In the genomic region with DNA sequence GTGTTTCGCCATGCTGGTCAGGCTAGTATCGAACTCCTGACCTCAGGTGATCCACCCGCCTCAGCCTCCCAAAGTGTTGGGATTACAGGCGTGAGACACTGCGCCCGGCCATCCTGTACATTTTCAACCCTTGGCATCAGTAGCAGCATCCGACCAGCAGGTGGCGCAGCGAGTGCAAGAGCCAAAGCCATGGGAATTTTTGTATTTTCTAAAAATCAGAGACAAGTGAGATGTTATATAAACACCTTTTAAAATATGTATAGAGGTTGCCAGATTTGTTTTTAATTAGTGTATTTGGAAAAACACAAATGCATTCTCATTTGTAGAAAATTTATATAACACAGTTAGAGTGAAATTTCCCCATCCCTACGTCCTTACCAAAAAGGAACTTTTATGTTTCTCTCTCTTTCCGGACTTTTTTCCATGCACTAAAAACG, we compare ENCODE assay signal across 8 cellular contexts. TPM values are rescaled to one million over a fixed set of nuclear protein-coding genes. Genes with fewer than 3 reads are reported as not detected.
DNase-seq lines count a peak whose midpoint lies in the region; ATAC-seq and TF ChIP-seq lines count a peak whose summit lies in the region.

No MANE protein-coding gene starts in this region.

- no peaks in the 10 kb centered on the region for H3K9me3 Mint-ChIP-seq in chondrocyte (ENCODE audit: low read depth)

- H3K4me3 Mint-ChIP-seq in chondrocyte (ENCODE audit: unreplicated experiment): no peak overlapping the region

- no peaks in the 10 kb centered on the region for H3K27me3 Mint-ChIP-seq in chondrocyte (ENCODE audit: low read depth)

- H3K4me3 ChIP-seq in BLaER1 treated with 17β-estradiol and CSF1 and Interleukin-3, amounts not matched to agents 10 nM and 100 nM: no peak overlapping the region
- H3K4me3 ChIP-seq in GM23248 (peak overlapping the region; percentile 63; the same call in 1 of the 2 replicates), liver (ENCODE audit: low read depth in 1 of 3, low read length in 3 of 3) (no peak overlapping the region)

- DNase-seq in GM23248 (peak; percentile 84), NCI-H2196 treated with DMSO at 0.1 percent for 48 hours (lab: John Stamatoyannopoulos, UW; ENCODE audit: unreplicated experiment) (peak; percentile 45), chondrocyte (ENCODE audit: low spot score) (no peak)
- peak; percentile 64 to 78 for DNase-seq in activated CD4-positive, alpha-beta T cell treated with anti-CD3 and anti-CD28 coated beads for 24 hours (ENCODE audit: low read depth in 2 of 2)
- DNase-seq in stimulated activated CD4-positive, alpha-beta T cell treated with anti-CD3 and anti-CD28 coated beads, TNF-alpha, amount 100 ng/mL, for 1 hour (ENCODE audit: low read depth in 3 of 3, low spot score in 1 of 3): peak; percentile 28 to 77 (median 37)

- H3K4me2 ChIP-seq in BLaER1 treated with 17β-estradiol and CSF1 and Interleukin-3, amounts not matched to agents 10 nM and 100 nM: peak overlapping the region in 7 of 11 experiments; percentile 13 to 61 (median 34); a peak in 10 of 22 replicates
- peak overlapping the region; percentile 80 for H3K4me2 ChIP-seq in GM23248 (ENCODE audit: unreplicated experiment)

- TF ChIP-seq RAD21 in liver (IDR thresholded peaks at IDR 0.05): peak; percentile 93 to 96

- no peaks in the 10 kb centered on the region for H3K9me3 ChIP-seq in BLaER1 treated with 17β-estradiol and CSF1 and Interleukin-3, amounts not matched to agents 10 nM and 100 nM (replicated peaks in 1 of 11)
- H3K9me3 ChIP-seq in GM23248 (ENCODE audit: low read depth): no peaks in the 10 kb centered on the region
- H3K9me3 ChIP-seq in liver (ENCODE audit: control insufficient read depth in 4 of 4, low read length in 3 of 4): no peaks in the 10 kb centered on the region

- peaks cover 30% of the 10 kb centered on the region for H3F3A ChIP-seq in GM23248 (ENCODE audit: insufficient read depth)

- peak; percentile 98 for TF ChIP-seq CTCF in chondrocyte (IDR thresholded peaks at IDR 0.05)
- peak; percentile 92 for TF ChIP-seq CTCF in liver (IDR thresholded peaks at IDR 0.05; ENCODE audit: low read depth, low read length, missing input control)

- ATAC-seq in HG03135 (IDR thresholded peaks at IDR 0.05; ENCODE audit: unreplicated experiment): no peak

- no peak overlapping the region for H3K9ac ChIP-seq in BLaER1 treated with 17β-estradiol and CSF1 and Interleukin-3, amounts not matched to agents 10 nM and 100 nM
- peak overlapping the region; percentile 74 for H3K9ac ChIP-seq in GM23248
- H3K9ac ChIP-seq in liver (ENCODE audit: low read depth in 1 of 2, low read length in 2 of 2): no peak overlapping the region

- in situ Hi-C loops in GM23248 (cut with MboI): no loop called here

- 13 to 15% methylated on average over 12 of the region's 12 CpGs for WGBS in GM23248 (ENCODE audit: low coverage in 1 of 2, low lambda C conversion rate in 2 of 2, missing lambda C conversion rate in 2 of 2), 2 experiments
- WGBS in liver: 19% methylated on average over 12 of the region's 12 CpGs

- H3K79me2 ChIP-seq in GM23248 (ENCODE audit: insufficient read depth): no peaks in the 10 kb centered on the region

- no peaks in the 10 kb centered on the region for H3K36me3 Mint-ChIP-seq in chondrocyte (ENCODE audit: low read depth)

- H3K27ac ChIP-seq in BLaER1 treated with 17β-estradiol and CSF1 and Interleukin-3, amounts not matched to agents 10 nM and 100 nM: peak overlapping the region in 4 of 11 experiments; percentile 9 to 39 (median 29); a peak in 4 of 22 replicates
- H3K27ac ChIP-seq in GM23248: peak overlapping the region; percentile 92
- peak overlapping the region in 1 of 2 donors; percentile 19 for H3K27ac ChIP-seq in liver (ENCODE audit: low read depth in 1 of 2, low read length in 2 of 2)

- no peaks in the 10 kb centered on the region for H3K36me3 ChIP-seq in BLaER1 treated with 17β-estradiol and CSF1 and Interleukin-3, amounts not matched to agents 10 nM and 100 nM
- no peaks in the 10 kb centered on the region for H3K36me3 ChIP-seq in GM23248 (ENCODE audit: low read depth)
- peaks cover 0 to 10% (median 3%) of the 10 kb centered on the region in 4 donors for H3K36me3 ChIP-seq in liver (ENCODE audit: control insufficient read depth in 4 of 4, insufficient read depth in 3 of 4, low read depth in 1 of 4, low read length in 3 of 4)

- H3K27me3 ChIP-seq in BLaER1 treated with 17β-estradiol and CSF1 and Interleukin-3, amounts not matched to agents 10 nM and 100 nM: no peaks in the 10 kb centered on the region
- no peaks in the 10 kb centered on the region for H3K27me3 ChIP-seq in GM23248 (replicated peaks; ENCODE audit: insufficient read depth)
- no peaks in the 10 kb centered on the region for H3K27me3 ChIP-seq in liver (ENCODE audit: control insufficient read depth in 4 of 4, insufficient read depth in 4 of 4, low read length in 3 of 4)

- H3K4me1 ChIP-seq in BLaER1 treated with 17β-estradiol and CSF1 and Interleukin-3, amounts not matched to agents 10 nM and 100 nM: peaks cover 19 to 45% (median 23%) of the 10 kb centered on the region in 10 experiments
- peaks cover 32% of the 10 kb centered on the region for H3K4me1 ChIP-seq in GM23248 (ENCODE audit: insufficient read depth)
- H3K4me1 ChIP-seq in liver (ENCODE audit: control insufficient read depth in 4 of 4, insufficient read depth in 4 of 4, low read length in 3 of 4): peaks cover 0 to 6% (median 2%) of the 10 kb centered on the region in 4 donors

- H3K9me2 ChIP-seq in GM23248 (ENCODE audit: insufficient read depth): no peaks in the 10 kb centered on the region

- H2AFZ ChIP-seq in GM23248: peak overlapping the region; percentile 38; the same call in 1 of the 2 replicates

- H3K4me1 Mint-ChIP-seq in chondrocyte (ENCODE audit: low read depth): peaks cover 75% of the 10 kb centered on the region

- no peaks in the 10 kb centered on the region for H4K20me1 ChIP-seq in BLaER1 treated with 17β-estradiol and CSF1 and Interleukin-3, amounts not matched to agents 10 nM and 100 nM
- H4K20me1 ChIP-seq in GM23248 (ENCODE audit: insufficient read depth): no peaks in the 10 kb centered on the region

- H3K27ac Mint-ChIP-seq in chondrocyte (ENCODE audit: unreplicated experiment): peak overlapping the region; percentile 96

TF ChIP-seq in liver, 16 proteins besides CTCF, POLR2A, EP300 and RAD21:
- TF ChIP-seq YY1 (IDR thresholded peaks at IDR 0.05) (no peak), SP1 (IDR thresholded peaks at IDR 0.05) (peak; percentile 2), GABPA (IDR thresholded peaks at IDR 0.05 in 1 of 2, conservative IDR thresholded peaks at IDR 0.05 in 1 of 2) (no peak), ZBTB33 (IDR thresholded peaks at IDR 0.05) (no peak), FOXA1 (IDR thresholded peaks at IDR 0.05) (no peak), RXRA (IDR thresholded peaks at IDR 0.05) (peak in 1 of 2 donors; percentile 51)
- TF ChIP-seq, protein P1, sequence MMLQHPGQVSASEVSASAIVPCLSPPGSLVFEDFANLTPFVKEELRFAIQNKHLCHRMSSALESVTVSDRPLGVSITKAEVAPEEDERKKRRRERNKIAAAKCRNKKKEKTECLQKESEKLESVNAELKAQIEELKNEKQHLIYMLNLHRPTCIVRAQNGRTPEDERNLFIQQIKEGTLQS (IDR thresholded peaks at IDR 0.05): no peak

RNA-seq across cellular contexts. Expression of gene MOGAT1, which starts 36.8 kb away (rescaled TPM):
- not detected in 2 replicates for total RNA-seq in GM23248 (2014; rRNA removed; shearing (Covaris generic))
- polyA plus RNA-seq in GM23248 (2016; fragmentation: Nextera tagmentation; extraction: Ambion mirVana) (not detected in 2 replicates), liver (1 to 10 TPM in 1 of 2 donors, under 1 TPM in 1; 0.30 to 5.5 TPM)
- total RNA-seq in chondrocyte (not detected in 3 replicates), liver (1 to 10 TPM in 1 of 2 donors, not detected in 1; 5.1 TPM)

RNA-seq across cellular contexts. Expression of gene FARSB, which starts 52.4 kb away (rescaled TPM):
- total RNA-seq in GM23248 (2014; rRNA removed; shearing (Covaris generic)): 16.8 and 17.7 TPM in 2 replicates
- 40.3 and 42.5 TPM in 2 replicates for polyA plus RNA-seq in GM23248 (2016; fragmentation: Nextera tagmentation; extraction: Ambion mirVana)
- total RNA-seq in chondrocyte: 14.8 to 23.7 TPM (median 15.5 TPM) in 3 replicates
- 1 to 10 TPM; 5.5 to 9.7 TPM for total RNA-seq in liver
- polyA plus RNA-seq in liver: 1 to 10 TPM; 8.7 to 9.2 TPM
